1 cellular context compared by ENCODE assay signal in genomic region chr2:105385703-105386540, GRCh38.
TF ChIP-seq lines count a peak whose summit lies in the region.

No MANE protein-coding gene starts in this region.

TF ChIP-seq in IMR-90, 13 proteins besides CTCF, POLR2A, EP300 and RAD21:
- TF ChIP-seq FOS (IDR thresholded peaks at IDR 0.05; ENCODE audit: low read depth, low read length) (no peak), CEBPB (IDR thresholded peaks at IDR 0.05; ENCODE audit: low read depth, low read length) (no peak), BHLHE40 (IDR thresholded peaks at IDR 0.05; ENCODE audit: low read depth, low read length) (no peak), CHD1 (IDR thresholded peaks at IDR 0.05; ENCODE audit: low read depth, low read length) (no peak)
TF ChIP-seq in IMR-90: peak in this region for 0.
